ENCODE assay signal across 1 cellular context in the genomic region with DNA sequence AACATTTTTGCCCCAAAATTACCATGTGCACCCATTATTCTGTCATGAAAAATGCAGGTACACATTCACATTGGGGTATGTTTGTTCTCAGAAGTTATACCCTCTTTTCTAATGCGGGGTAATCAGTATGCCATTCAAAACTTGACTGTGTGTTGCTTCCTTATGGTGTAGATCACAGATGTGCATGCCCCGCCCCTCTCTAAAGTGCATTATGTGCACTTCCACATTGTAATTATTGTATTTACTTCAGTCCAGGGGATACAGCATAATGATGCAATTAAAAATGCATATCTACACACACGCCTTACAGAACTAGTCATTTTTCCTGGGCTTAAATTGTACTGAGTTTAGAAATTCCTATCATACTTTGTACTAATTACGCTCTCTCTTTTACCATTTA.
TF ChIP-seq lines count a peak whose summit lies in the region.

No MANE protein-coding gene starts in this region.

TF ChIP-seq in GM12878, 131 proteins besides CTCF, POLR2A, EP300 and RAD21 (continued from another document):
- TF ChIP-seq LARP7 (IDR thresholded peaks at IDR 0.05): no peak
- no peak for TF ChIP-seq PAX8 (IDR thresholded peaks at IDR 0.05)
